In genomic region chr15:69668049-69668705, GRCh38 we compare ENCODE assay signal across 13 cellular contexts.
DNase-seq lines count a peak whose midpoint lies in the region; ATAC-seq and TF ChIP-seq lines count a peak whose summit lies in the region.
"Had no signal": no experiment of that assay in that cellular context is flagged by ENCODE, and none has a peak within 500 bp of the region (broad histone marks: within the 10 kb centered on the region; RNA-seq: fewer than 3 reads in every experiment).

No MANE protein-coding gene starts in this region.

- no peaks in the 10 kb centered on the region for H3K9me3 ChIP-seq in CD8-positive, alpha-beta T cell (ENCODE audit: low read length)

- H3K27ac Mint-ChIP-seq in CD8-positive, alpha-beta T cell: peak overlapping the region; percentile 39

- no peaks in the 10 kb centered on the region for H3K36me3 Mint-ChIP-seq in CD8-positive, alpha-beta T cell

- peaks cover 51% of the 10 kb centered on the region for H3K4me1 Mint-ChIP-seq in CD8-positive, alpha-beta T cell (ENCODE audit: low read depth)

- no peak overlapping the region for H3K4me3 ChIP-seq in CD8-positive, alpha-beta T cell (ENCODE audit: low read depth, low read length)
- H3K4me3 ChIP-seq: cardiac muscle cell had no signal

- no peaks in the 10 kb centered on the region for H3K9me3 Mint-ChIP-seq in CD8-positive, alpha-beta T cell

- H3K4me3 Mint-ChIP-seq in CD8-positive, alpha-beta T cell: no peak overlapping the region

- no peak for TF ChIP-seq CTCF in CD8-positive, alpha-beta T cell (IDR thresholded peaks at IDR 0.05)

- no peaks in the 10 kb centered on the region for H3K27me3 ChIP-seq in CD8-positive, alpha-beta T cell (ENCODE audit: insufficient read depth, low read length)
- H3K27me3 ChIP-seq: cardiac muscle cell had no signal

- CTCF ChIA-PET in CD8-positive, alpha-beta T cell (lab: Charles Lee): interaction anchor here (0.8 to 1.6 kb wide), 6 partner anchors 15 to 820 kb away, joined by 3 to 6 read pairs (median 3); no protein-coding TSS in a partner anchor

- POLR2A ChIA-PET in CD8-positive, alpha-beta T cell (lab: Charles Lee): interaction anchor here (0.8 to 1.8 kb wide), 3 partner anchors 9 to 52 kb away, joined by 3 to 4 read pairs (median 3); no protein-coding TSS in a partner anchor

- H3K27ac ChIP-seq in CD8-positive, alpha-beta T cell (ENCODE audit: low read depth, low read length): no peak overlapping the region
- H3K27ac ChIP-seq: cardiac muscle cell had no signal

- no peaks in the 10 kb centered on the region for H3K27me3 Mint-ChIP-seq in CD8-positive, alpha-beta T cell (ENCODE audit: low read depth)

- peaks cover 48% of the 10 kb centered on the region for H3K4me1 ChIP-seq in CD8-positive, alpha-beta T cell (ENCODE audit: insufficient read depth, low read length)

- H3K36me3 ChIP-seq in CD8-positive, alpha-beta T cell (ENCODE audit: insufficient read depth, low read length): no peaks in the 10 kb centered on the region
- H3K36me3 ChIP-seq: cardiac muscle cell had no signal

- intact Hi-C loops in CD8-positive, alpha-beta T cell (cut with DNase I, micrococcal nuclease): loop anchor here in 1 of 2 experiments (1.0 kb wide), 1 partner anchor 46 kb away; no protein-coding TSS in a partner anchor
- intact Hi-C loops in cardiac septum (cut with DNase I): no loop called here

- DNase-seq in CD8-positive, alpha-beta T cell: peak in 1 of 7 experiments; percentile 27
- DNase-seq in RPMI7951 (ENCODE audit: low read depth) (peak; percentile 55), mesenteric fat pad (ENCODE audit: low spot score) (peak; percentile 88), cerebellum (ENCODE audit: low spot score) (no peak), cardiac septum (ENCODE audit: low spot score) (no peak), superior temporal gyrus (ENCODE audit: extremely low spot score) (no peak)
- DNase-seq: NCI-H748 treated with DMSO at 0.1 percent for 48 hours; nucleus accumbens; stimulated activated CD4-positive, alpha-beta T cell treated with anti-CD3 and anti-CD28 coated beads, Interleukin-2, amount 100 ng/mL, for 24 hours; T-helper 9 cell had no signal

- ATAC-seq in CD8-positive, alpha-beta T cell: peak; percentile 45
- peak; percentile 9 for ATAC-seq in GM21381 (IDR thresholded peaks at IDR 0.05; ENCODE audit: unreplicated experiment)
- ATAC-seq in HG03354 (IDR thresholded peaks at IDR 0.05; ENCODE audit: poor library complexity, severe bottlenecking, unreplicated experiment): no peak

Comparison
In these comparisons a context has a peak if more than half of its experiments do, and no peak if none do; other contexts are left out.
1. DNase-seq: peak in RPMI7951 (single experiment) and mesenteric fat pad (single experiment); none in cerebellum (single experiment), cardiac septum (single experiment) and superior temporal gyrus (single experiment).